In the genomic region with DNA sequence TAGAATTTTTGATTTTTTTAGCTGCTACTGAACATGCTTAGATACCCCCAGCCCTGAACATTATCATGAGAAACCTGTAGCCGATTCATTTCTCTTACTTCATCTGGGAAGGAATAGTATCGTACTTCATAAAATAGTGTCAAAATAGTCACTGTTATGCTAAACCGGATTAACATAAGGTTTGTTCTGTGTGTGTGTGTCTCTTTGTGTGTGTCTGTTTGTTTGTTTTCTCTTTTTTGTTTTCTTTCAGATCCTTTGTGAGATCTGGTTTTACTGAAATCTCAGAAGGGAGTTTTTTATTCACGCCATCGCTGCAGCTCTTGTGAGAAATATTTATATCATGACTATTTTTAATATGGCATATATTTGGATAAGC, we compare ENCODE assay signal across 1 cellular context.
TF ChIP-seq lines count a peak whose summit lies in the region.

No MANE protein-coding gene starts in this region.

TF ChIP-seq in H1, 55 proteins besides CTCF, POLR2A, EP300 and RAD21:
- TF ChIP-seq SIN3A (conservative IDR thresholded peaks at IDR 0.05 in 1 of 2, IDR thresholded peaks at IDR 0.05 in 1 of 2; ENCODE audit: low read depth in 1 of 2, low read length in 2 of 2): no peak
- TF ChIP-seq CBX8 (IDR thresholded peaks at IDR 0.05; ENCODE audit: borderline replicate concordance, low read depth, low read length): no peak
- no peak for TF ChIP-seq JUN (IDR thresholded peaks at IDR 0.05; ENCODE audit: low read depth, low read length)
